17 cellular contexts compared by ENCODE assay signal in genomic region chr4:65437102-65437501, GRCh38.
"Had no signal": no experiment of that assay in that cellular context is flagged by ENCODE, and none has a peak within 500 bp of the region (broad histone marks: within the 10 kb centered on the region; RNA-seq: fewer than 3 reads in every experiment).

No MANE protein-coding gene starts in this region.

- H3K4me3 ChIP-seq: heart left ventricle, left lung, psoas muscle had no signal

- H3K4me3 Mint-ChIP-seq: activated CD8-positive, alpha-beta T cell treated with anti-CD3 and anti-CD28 coated beads for 36 hours; activated naive CD8-positive, alpha-beta T cell treated with anti-CD3 and anti-CD28 coated beads, Interleukin-2, amount 10 ng/mL, durations not matched to agents 7 days and 5 days; activated T-cell treated with anti-CD3 and anti-CD28 coated beads, Interleukin-2, amount 50 U/mL, for 72 hours; dendritic cell treated with granulocyte-macrophage colony-stimulating factor and Interleukin-4, amounts not matched to agents 40 ng/mL and 50 ng/mL, for 4 days; nephron progenitor cell had no signal

- H3K36me3 Mint-ChIP-seq: activated naive CD8-positive, alpha-beta T cell treated with anti-CD3 and anti-CD28 coated beads, Interleukin-2, amount 10 ng/mL, durations not matched to agents 7 days and 5 days had no signal

- H3K27ac Mint-ChIP-seq: activated CD8-positive, alpha-beta T cell treated with anti-CD3 and anti-CD28 coated beads for 36 hours; activated naive CD8-positive, alpha-beta T cell treated with anti-CD3 and anti-CD28 coated beads, Interleukin-2, amount 10 ng/mL, durations not matched to agents 7 days and 5 days; activated T-cell treated with anti-CD3 and anti-CD28 coated beads, Interleukin-2, amount 50 U/mL, for 72 hours; dendritic cell treated with granulocyte-macrophage colony-stimulating factor and Interleukin-4, amounts not matched to agents 40 ng/mL and 50 ng/mL, for 4 days; nephron progenitor cell had no signal

- H3K27me3 Mint-ChIP-seq: activated CD8-positive, alpha-beta T cell treated with anti-CD3 and anti-CD28 coated beads for 36 hours; activated naive CD8-positive, alpha-beta T cell treated with anti-CD3 and anti-CD28 coated beads, Interleukin-2, amount 10 ng/mL, durations not matched to agents 7 days and 5 days; dendritic cell treated with granulocyte-macrophage colony-stimulating factor and Interleukin-4, amounts not matched to agents 40 ng/mL and 50 ng/mL, for 4 days had no signal

- DNase-seq: activated CD4-positive, alpha-beta T cell treated with anti-CD3 and anti-CD28 coated beads for 1 hour; activated CD8-positive, alpha-beta memory T cell treated with anti-CD3 and anti-CD28 coated beads, Interleukin-2, amount 50 U/mL, for 4 hours; activated CD8-positive, alpha-beta T cell treated with anti-CD3 and anti-CD28 coated beads for 36 hours; activated naive CD8-positive, alpha-beta T cell treated with anti-CD3 and anti-CD28 coated beads, Interleukin-2, amount 10 ng/mL, durations not matched to agents 7 days and 5 days; activated T-cell treated with anti-CD3 and anti-CD28 coated beads, Interleukin-2, amount 50 U/mL, for 72 hours; foreskin keratinocyte; heart left ventricle; islet precursor cell; left lung; mesendoderm; nephron progenitor cell; psoas muscle; stimulated activated CD4-positive, alpha-beta T cell treated with anti-CD3 and anti-CD28 coated beads, Interleukin-2, amount 100 ng/mL, for 48 hours; stimulated activated naive CD4-positive, alpha-beta T cell treated with Interleukin-2 at 50 U/mL for 16 hours; T-helper 9 cell; trophoblast cell had no signal

- H3K9me3 Mint-ChIP-seq: activated naive CD8-positive, alpha-beta T cell treated with anti-CD3 and anti-CD28 coated beads, Interleukin-2, amount 10 ng/mL, durations not matched to agents 7 days and 5 days; dendritic cell treated with granulocyte-macrophage colony-stimulating factor and Interleukin-4, amounts not matched to agents 40 ng/mL and 50 ng/mL, for 4 days; nephron progenitor cell had no signal

- H3K4me1 Mint-ChIP-seq: activated naive CD8-positive, alpha-beta T cell treated with anti-CD3 and anti-CD28 coated beads, Interleukin-2, amount 10 ng/mL, durations not matched to agents 7 days and 5 days; nephron progenitor cell had no signal
